Comparison of ENCODE assay signal across 17 cellular contexts in genomic region chr2:235747868-235748144, GRCh38.
DNase-seq lines count a peak whose midpoint lies in the region; ATAC-seq and TF ChIP-seq lines count a peak whose summit lies in the region.
"Had no signal": no experiment of that assay in that cellular context is flagged by ENCODE, and none has a peak within 500 bp of the region (broad histone marks: within the 10 kb centered on the region; RNA-seq: fewer than 3 reads in every experiment).

No MANE protein-coding gene starts in this region.

- TF ChIP-seq CTCF in mammary epithelial cell (conservative IDR thresholded peaks at IDR 0.05 in 1 of 2, IDR thresholded peaks at IDR 0.05 in 1 of 2; ENCODE audit: extremely low read depth in 1 of 2, insufficient read depth in 1 of 2, low read depth in 1 of 2, low read length in 2 of 2) = no peak

- dilution Hi-C loops in mammary epithelial cell (cut with HindIII; ENCODE audit: low sequenced_read_pairs) = no loop called here

- WGBS in mammary epithelial cell (ENCODE audit: low coverage, missing lambda C conversion rate) = 24% methylated on average over 7 of the region's 7 CpGs

- H3K4me2 ChIP-seq in mammary epithelial cell (ENCODE audit: insufficient read depth, low read depth, low read length) = peak overlapping the region; percentile 43
- H3K4me2 ChIP-seq: BLaER1 treated with 17β-estradiol and CSF1 and Interleukin-3, amounts not matched to agents 10 nM and 100 nM had no signal

- H3K4me3 ChIP-seq in mammary epithelial cell (replicated peaks in 1 of 3; ENCODE audit: insufficient read depth in 1 of 3, low read depth in 2 of 3, low read length in 3 of 3) = no peak overlapping the region
- H3K4me3 ChIP-seq: BLaER1 treated with 17β-estradiol and CSF1 and Interleukin-3, amounts not matched to agents 10 nM and 100 nM had no signal

- intact Hi-C loops in mammary epithelial cell (cut with micrococcal nuclease) = loop anchor here (2.0 to 10.0 kb wide), 3 partner anchors 81 to 313 kb away; no protein-coding TSS in a partner anchor

- CTCF ChIA-PET in mammary epithelial cell (lab: Charles Lee; ENCODE audit: low non-redundant PET) = interaction anchor here (0.6 kb wide), 1 partner anchor 588 kb away, joined by 3 read pairs; no protein-coding TSS in a partner anchor

- no peak overlapping the region for H3K27ac ChIP-seq in mammary epithelial cell (ENCODE audit: insufficient read depth, low read depth, low read length)
- H3K27ac ChIP-seq: BLaER1 treated with 17β-estradiol and CSF1 and Interleukin-3, amounts not matched to agents 10 nM and 100 nM had no signal

- no peaks in the 10 kb centered on the region for H3K36me3 ChIP-seq in mammary epithelial cell (ENCODE audit: insufficient read depth, low read length)

- H3K79me2 ChIP-seq in mammary epithelial cell (ENCODE audit: insufficient read depth, low read length) = no peaks in the 10 kb centered on the region

- no peaks in the 10 kb centered on the region for H3K27me3 ChIP-seq in mammary epithelial cell (ENCODE audit: insufficient read depth, low read length)
- H3K27me3 ChIP-seq: BLaER1 treated with 17β-estradiol and CSF1 and Interleukin-3, amounts not matched to agents 10 nM and 100 nM had no signal

- no peaks in the 10 kb centered on the region for H4K20me1 ChIP-seq in mammary epithelial cell (ENCODE audit: insufficient read depth, low read length)

- H3K9me3 ChIP-seq in mammary epithelial cell (replicated peaks; ENCODE audit: insufficient read depth, low read length) = no peaks in the 10 kb centered on the region
- H3K9me3 ChIP-seq: BLaER1 treated with 17β-estradiol and CSF1 and Interleukin-3, amounts not matched to agents 10 nM and 100 nM had no signal

- in situ Hi-C loops in mammary epithelial cell (cut with MboI; ENCODE audit: low sequenced_read_pairs in 2 of 2) = loop anchor here (5.0 to 10.0 kb wide), 4 partner anchors 146 to 616 kb away; no protein-coding TSS in a partner anchor

- no peak overlapping the region for H3K9ac ChIP-seq in mammary epithelial cell (ENCODE audit: insufficient read depth, low read length)
- H3K9ac ChIP-seq: BLaER1 treated with 17β-estradiol and CSF1 and Interleukin-3, amounts not matched to agents 10 nM and 100 nM had no signal

- peak; percentile 51 for DNase-seq in D341Med (ENCODE audit: low spot score)
- DNase-seq in NCI-H1105 treated with DMSO at 0.1 percent for 48 hours (lab: John Stamatoyannopoulos, UW) = peak; percentile 45
- DNase-seq in mammary epithelial cell = peak; percentile 38
- peak; percentile 56 for DNase-seq in mucosa of gallbladder (ENCODE audit: low spot score)
- no peak for DNase-seq in hepatic stellate cell (ENCODE audit: low spot score)
- no peak for DNase-seq in GF-D8 (lab: John Stamatoyannopoulos, UW)
- DNase-seq: activated CD4-positive, alpha-beta T cell treated with anti-CD3 and anti-CD28 coated beads, Interleukin-2, amount 10 ng/mL, durations not matched to agents 7 days and 5 days; activated effector memory CD4-positive, alpha-beta T cell treated with Interleukin-2 at 50 U/mL for 16 hours; mesenchymal stem cell; NCI-H2227 treated with DMSO at 0.1 percent for 48 hours; stimulated activated CD4-positive, alpha-beta T cell treated with anti-CD3 and anti-CD28 coated beads, Interleukin-4, amount 100 ng/mL, for 24 hours; stimulated activated naive B cell treated with anti-CD40 and anti-IgM and Interleukin-4, amounts not matched to agents 10 μg/mL and 1 μg/mL and 100 μg/mL, for 72 hours; T-helper 17 cell had no signal

- H3K4me1 ChIP-seq in mammary epithelial cell (ENCODE audit: insufficient read depth, low read length) = peaks cover 18% of the 10 kb centered on the region

- peak overlapping the region; percentile 14 for H2AFZ ChIP-seq in mammary epithelial cell (ENCODE audit: low read depth, low read length)

- ATAC-seq in GM21825 (IDR thresholded peaks at IDR 0.05; ENCODE audit: unreplicated experiment) (no peak), HG03196 (IDR thresholded peaks at IDR 0.05; ENCODE audit: unreplicated experiment) (no peak)
- ATAC-seq: Panc1; stimulated activated naive B cell treated with anti-CD40 and anti-IgM and Interleukin-4, amounts not matched to agents 10 μg/mL and 1 μg/mL and 100 μg/mL, for 72 hours; T-helper 17 cell had no signal

- BruUV-seq in mammary epithelial cell (replicated peaks; lab: Mats Ljungman, UMichigan) = no TSS peak

Comparison
In these comparisons a context has a peak if more than half of its experiments do, and no peak if none do; other contexts are left out.
1. DNase-seq: peak in D341Med (single experiment), NCI-H1105 treated with DMSO at 0.1 percent for 48 hours (single experiment), mammary epithelial cell (single experiment) and mucosa of gallbladder (single experiment); none in hepatic stellate cell (single experiment) and GF-D8 (single experiment).